8 cellular contexts compared by ENCODE assay signal in genomic region chr4:107825072-107825789, GRCh38. TPM values are rescaled to one million over a fixed set of nuclear protein-coding genes. Genes with fewer than 3 reads are reported as not detected.
A peak's percentile ranks its signal among the peaks of the same experiment; 100 is the strongest.
DNase-seq lines count a peak whose midpoint lies in the region; ATAC-seq and TF ChIP-seq lines count a peak whose summit lies in the region.

No MANE protein-coding gene starts in this region.

- TF ChIP-seq CTCF in CD4-positive, alpha-beta T cell (IDR thresholded peaks at IDR 0.05): no peak
- no peak for TF ChIP-seq CTCF in thyroid gland (IDR thresholded peaks at IDR 0.05)

- peak in 1 of 2 donors; percentile 49 for TF ChIP-seq POLR2A in thyroid gland (IDR thresholded peaks at IDR 0.05)

- no peaks in the 10 kb centered on the region for H3K36me3 ChIP-seq in thyroid gland

- H3K27me3 ChIP-seq in CD4-positive, alpha-beta T cell (ENCODE audit: control insufficient read depth, insufficient read depth, low read length): peaks cover 38% of the 10 kb centered on the region
- H3K27me3 ChIP-seq in thyroid gland: no peaks in the 10 kb centered on the region

- no peak overlapping the region for H3K27ac Mint-ChIP-seq in CD4-positive, alpha-beta T cell
- no peak overlapping the region for H3K27ac Mint-ChIP-seq in effector memory CD8-positive, alpha-beta T cell

- H3K4me1 ChIP-seq in thyroid gland: peaks cover 12 to 24% of the 10 kb centered on the region in 2 donors

- no peak for ATAC-seq in CD4-positive, alpha-beta T cell (ENCODE audit: poor library complexity)
- ATAC-seq in GM19328 (IDR thresholded peaks at IDR 0.05; ENCODE audit: unreplicated experiment) (peak; percentile 26), HG03432 (IDR thresholded peaks at IDR 0.05; ENCODE audit: unreplicated experiment) (peak; percentile 49)
- ATAC-seq in effector memory CD8-positive, alpha-beta T cell (replicated peaks): no peak

- H3K9me3 ChIP-seq in CD4-positive, alpha-beta T cell (ENCODE audit: control insufficient read depth, low read length): no peaks in the 10 kb centered on the region
- H3K9me3 ChIP-seq in thyroid gland: no peaks in the 10 kb centered on the region

- CTCF ChIA-PET in CD4-positive, alpha-beta T cell (lab: Charles Lee): no interaction called here

- H3K4me1 Mint-ChIP-seq in CD4-positive, alpha-beta T cell (ENCODE audit: low read depth): peaks cover 7% of the 10 kb centered on the region
- peaks cover 10 to 11% of the 10 kb centered on the region in 2 donors for H3K4me1 Mint-ChIP-seq in effector memory CD8-positive, alpha-beta T cell (ENCODE audit: low read depth in 2 of 2)

- DNase-seq in CD4-positive, alpha-beta T cell: no peak
- DNase-seq in SKM-1 treated with dmso at 0.1 percent for 144 hours (lab: John Stamatoyannopoulos, UW; ENCODE audit: unreplicated experiment): peak; percentile 25
- no peak for DNase-seq in effector memory CD8-positive, alpha-beta T cell
- DNase-seq in medulla oblongata (ENCODE audit: extremely low spot score): peak; percentile 18
- DNase-seq in thyroid gland: peak; percentile 82 to 87
- DNase-seq in COR-L47 (lab: John Stamatoyannopoulos, UW): no peak

- H3K4me3 ChIP-seq in thyroid gland (replicated peaks in 1 of 3): peak overlapping the region; percentile 27 to 70 (median 64)

- peak overlapping the region; percentile 40 for H3K4me3 Mint-ChIP-seq in CD4-positive, alpha-beta T cell
- H3K4me3 Mint-ChIP-seq in effector memory CD8-positive, alpha-beta T cell: peak overlapping the region; percentile 42 to 66

- intact Hi-C loops in CD4-positive, alpha-beta T cell (cut with DNase I, micrococcal nuclease): no loop called here
- intact Hi-C loops in thyroid gland (cut with DNase I): loop anchor here (10.0 kb wide), 1 partner anchor 70 kb away; no protein-coding TSS in a partner anchor

- WGBS in thyroid gland, 2 donors: 2 to 3% methylated on average over 23 to 28 of the region's 39 CpGs

- H3K27ac ChIP-seq in CD4-positive, alpha-beta T cell (ENCODE audit: low read depth, low read length): no peak overlapping the region
- H3K27ac ChIP-seq in thyroid gland: peak overlapping the region; percentile 94 to 96 (median 96)

- POLR2A ChIA-PET in CD4-positive, alpha-beta T cell (lab: Charles Lee): no interaction called here

- no peaks in the 10 kb centered on the region for H3K9me3 Mint-ChIP-seq in CD4-positive, alpha-beta T cell
- H3K9me3 Mint-ChIP-seq in effector memory CD8-positive, alpha-beta T cell: no peaks in the 10 kb centered on the region

- H3K27me3 Mint-ChIP-seq in CD4-positive, alpha-beta T cell: peaks cover 65% of the 10 kb centered on the region
- peaks cover 47 to 75% of the 10 kb centered on the region in 2 donors for H3K27me3 Mint-ChIP-seq in effector memory CD8-positive, alpha-beta T cell

- H3K36me3 Mint-ChIP-seq in CD4-positive, alpha-beta T cell (ENCODE audit: low read depth): no peaks in the 10 kb centered on the region
- no peaks in the 10 kb centered on the region for H3K36me3 Mint-ChIP-seq in effector memory CD8-positive, alpha-beta T cell (ENCODE audit: insufficient read depth)

RNA-seq across cellular contexts. Expression of gene SGMS2, which starts 0.5 kb away (rescaled TPM):
- total RNA-seq in CD4-positive, alpha-beta T cell: under 1 TPM in 1 of 2 experiments, not detected in 1; 0.08 TPM
- total RNA-seq in thyroid gland: 100 to 1,000 TPM in 2 of 4 donors, 10 to 100 TPM in 2; 46.5 to 224 (median 120) TPM

Comparison
In these comparisons a context has a peak if more than half of its experiments do, and no peak if none do; other contexts are left out.
1. ATAC-seq: peak in GM19328 (single experiment) and HG03432 (single experiment); none in CD4-positive, alpha-beta T cell (single experiment) and effector memory CD8-positive, alpha-beta T cell (single experiment).
2. DNase-seq: peak in SKM-1 treated with dmso at 0.1 percent for 144 hours (single experiment), medulla oblongata (single experiment) and thyroid gland (2 of 2); none in CD4-positive, alpha-beta T cell (0 of 10), effector memory CD8-positive, alpha-beta T cell (0 of 3) and COR-L47 (single experiment).
3. RNA of gene SGMS2, which starts 0.5 kb away (total RNA-seq): 46.5 to 224 TPM in thyroid gland; 0.08 TPM in CD4-positive, alpha-beta T cell; every median in the first group is over 10 times any median in the second.